8 cellular contexts compared by ENCODE assay signal in genomic region chr13:91684746-91685145, GRCh38.
"Had no signal": no experiment of that assay in that cellular context is flagged by ENCODE, and none has a peak within 500 bp of the region (broad histone marks: within the 10 kb centered on the region; RNA-seq: fewer than 3 reads in every experiment).

No MANE protein-coding gene starts in this region.

- ATAC-seq: HCT116 had no signal

- H3K4me1 ChIP-seq: HAP-1 had no signal

- H3K9me3 ChIP-seq: HAP-1 had no signal

- FAIRE-seq: HTR-8/SVneo had no signal

- H3K4me3 ChIP-seq: GM23248, HAP-1 had no signal

- H3K36me3 ChIP-seq: HAP-1 had no signal

- H2AFZ ChIP-seq: GM23248 had no signal

- H3K27ac ChIP-seq: GM23248, KMS-11 had no signal

- DNase-seq: GM23248, H7, Karpas-422, KBM-7 had no signal

- H3K4me2 ChIP-seq: KMS-11 had no signal

- H3K9ac ChIP-seq: GM23248, KMS-11 had no signal
